In the genomic region with DNA sequence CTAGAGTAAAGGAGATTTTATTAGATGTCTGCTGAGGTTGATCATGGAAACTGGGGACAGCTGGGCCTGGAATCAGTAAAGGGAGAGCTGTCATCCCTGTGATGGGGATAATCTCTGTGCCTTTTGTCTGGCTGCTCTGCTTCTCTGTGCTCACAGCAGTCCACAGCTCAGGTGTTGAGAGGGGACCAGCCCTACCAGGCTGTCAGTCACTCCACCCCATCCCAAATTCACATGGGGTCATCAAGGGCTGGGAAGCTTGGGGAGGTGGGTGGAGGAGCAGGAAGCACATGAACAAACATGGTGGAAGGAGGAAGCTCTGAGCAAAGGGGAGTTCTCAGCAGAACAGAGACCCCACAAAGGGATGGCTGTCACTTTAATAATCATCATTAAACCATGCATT, we compare ENCODE assay signal across 19 cellular contexts. TPM values are rescaled to one million over a fixed set of nuclear protein-coding genes. Genes with fewer than 3 reads are reported as not detected.
A peak's percentile ranks its signal among the peaks of the same experiment; 100 is the strongest.
DNase-seq lines count a peak whose midpoint lies in the region; ATAC-seq and TF ChIP-seq lines count a peak whose summit lies in the region.
"Had no signal": no experiment of that assay in that cellular context is flagged by ENCODE, and none has a peak within 500 bp of the region (broad histone marks: within the 10 kb centered on the region; RNA-seq: fewer than 3 reads in every experiment).

No MANE protein-coding gene starts in this region.

- peak overlapping the region; percentile 97 for H2BK5ac ChIP-seq in mesendoderm (ENCODE audit: low read length)

- H3K79me2 ChIP-seq in mesendoderm (ENCODE audit: control insufficient read depth, insufficient read depth, low read length), result no peaks in the 10 kb centered on the region

- H3K4me1 ChIP-seq in BLaER1 (peaks cover 66% of the 10 kb centered on the region), Panc1 (ENCODE audit: control insufficient read depth, insufficient read depth, low read length) (no peaks in the 10 kb centered on the region), mesendoderm (ENCODE audit: control insufficient read depth, low read depth, low read length) (peaks cover 29% of the 10 kb centered on the region)
- H3K4me1 ChIP-seq: foreskin keratinocyte had no signal

- intact Hi-C loops in Panc1 (cut with micrococcal nuclease; ENCODE audit: unreplicated experiment), result no loop called here

- CTCF ChIA-PET in Panc1 (lab: Charles Lee), result no interaction called here

- H3K4me2 ChIP-seq in BLaER1, result peak overlapping the region; percentile 94
- H3K4me2 ChIP-seq in mesendoderm (ENCODE audit: low read length), result no peak overlapping the region

- H2AK5ac ChIP-seq in mesendoderm (ENCODE audit: low read length), result peak overlapping the region; percentile 70

- peak overlapping the region; percentile 31 for H2BK120ac ChIP-seq in mesendoderm (ENCODE audit: low read depth, low read length)

- no peak overlapping the region for H4K5ac ChIP-seq in mesendoderm (ENCODE audit: low read length)

- H3K9ac ChIP-seq in BLaER1 (no peak overlapping the region), mesendoderm (ENCODE audit: low read length) (peak overlapping the region; percentile 0)

- 0 out of 2 replicates have a peak, but pooled peaks have one; percentile 28 for ATAC-seq in Panc1
- ATAC-seq in GM21390 (IDR thresholded peaks at IDR 0.05; ENCODE audit: unreplicated experiment), result no peak
- no peak for ATAC-seq in HG03135 (IDR thresholded peaks at IDR 0.05; ENCODE audit: unreplicated experiment)
- ATAC-seq: foreskin keratinocyte, left colon had no signal

- TF ChIP-seq CTCF in Panc1 (IDR thresholded peaks at IDR 0.05), result no peak

- H3K23ac ChIP-seq in mesendoderm (ENCODE audit: low read length), result no peak overlapping the region

- DNase-seq in Panc1 (ENCODE audit: low read depth, low spot score), result no peak
- peak; percentile 86 for DNase-seq in mesendoderm
- DNase-seq in stimulated activated naive CD4-positive, alpha-beta T cell treated with Interleukin-2 at 50 U/mL for 16 hours (lab: John Stamatoyannopoulos, UW), result no peak
- DNase-seq: activated CD4-positive, alpha-beta memory T cell treated with anti-CD3 and anti-CD28 coated beads for 36 hours; activated naive CD4-positive, alpha-beta T cell treated with anti-CD3 and anti-CD28 coated beads, Interleukin-2, amount 10 ng/mL, durations not matched to agents 7 days and 5 days; activated T-cell treated with anti-CD3 and anti-CD28 coated beads, Interleukin-2, amount 50 U/mL, for 24 hours; CD4-positive, CD25-positive, alpha-beta regulatory T cell; cortex of kidney; foreskin keratinocyte; left colon; NCI-H1105 treated with DMSO at 0.1 percent for 48 hours; NCI-H524 treated with DMSO at 0.1 percent for 48 hours; Right ventricle myocardium superior; stimulated activated CD4-positive, alpha-beta T cell treated with anti-CD3 and anti-CD28 coated beads, Interleukin-12 subunit alpha, Interleukin-12 subunit beta, amount 100 ng/mL, for 4 hours; transverse colon had no signal

- no peak overlapping the region for H4K8ac ChIP-seq in mesendoderm (ENCODE audit: low read depth, low read length)

- peak overlapping the region; percentile 55 for H3K18ac ChIP-seq in mesendoderm (ENCODE audit: low read length)

- no peak overlapping the region; the same call in 1 of the 2 replicates for H3K4me3 ChIP-seq in BLaER1
- H3K4me3 ChIP-seq in Panc1 (ENCODE audit: low read depth in 2 of 2, low read length in 2 of 2), result no peak overlapping the region
- no peak overlapping the region for H3K4me3 ChIP-seq in mesendoderm (ENCODE audit: low read length)
- H3K4me3 ChIP-seq: transverse colon had no signal

- in situ Hi-C loops in Panc1 (cut with HindIII; ENCODE audit: low pct_unique_long_range_greater_than_20kb, low sequenced_read_pairs), result no loop called here

- H4K20me1 ChIP-seq in BLaER1, result no peaks in the 10 kb centered on the region

- H3K36me3 ChIP-seq in BLaER1 (no peaks in the 10 kb centered on the region), Panc1 (ENCODE audit: control insufficient read depth, insufficient read depth, low read length) (no peaks in the 10 kb centered on the region), mesendoderm (ENCODE audit: control insufficient read depth, insufficient read depth, low read length) (no peaks in the 10 kb centered on the region)
- H3K36me3 ChIP-seq: transverse colon had no signal

- no peak overlapping the region for H2BK15ac ChIP-seq in mesendoderm (replicated peaks; ENCODE audit: low read depth)

- H3K9me3 ChIP-seq in BLaER1 (no peaks in the 10 kb centered on the region), Panc1 (ENCODE audit: control insufficient read depth, insufficient read depth, low read depth, low read length) (no peaks in the 10 kb centered on the region)
- H3K9me3 ChIP-seq: transverse colon had no signal

- POLR2A ChIA-PET in Panc1 (lab: Charles Lee), result no interaction called here

- no peaks in the 10 kb centered on the region for H3K79me1 ChIP-seq in mesendoderm (ENCODE audit: low read length)

- H3K27me3 ChIP-seq in BLaER1 (no peaks in the 10 kb centered on the region), Panc1 (ENCODE audit: control insufficient read depth, insufficient read depth, low read length) (no peaks in the 10 kb centered on the region), mesendoderm (ENCODE audit: insufficient read depth, low read length, poor library complexity) (no peaks in the 10 kb centered on the region)
- H3K27me3 ChIP-seq: transverse colon had no signal

- BruUV-seq in Panc1 (replicated peaks; lab: Mats Ljungman, UMichigan), result no TSS peak

- H3K4ac ChIP-seq in mesendoderm (ENCODE audit: low read depth, low read length), result peak overlapping the region; percentile 85

- H3K27ac ChIP-seq in BLaER1 (peak overlapping the region; percentile 90), Panc1 (ENCODE audit: low read length) (0 out of 2 replicates have a peak overlapping the region, but pooled peaks have one; percentile 23), mesendoderm (ENCODE audit: low read depth, low read length) (peak overlapping the region; percentile 53)
- H3K27ac ChIP-seq: foreskin keratinocyte, transverse colon had no signal

- H3K56ac ChIP-seq in mesendoderm (ENCODE audit: low read length), result peak overlapping the region; percentile 86

RNA-seq across cellular contexts. Expression of gene LRRFIP1, which starts 13.7 kb away (rescaled TPM):
- total RNA-seq in Panc1 (2021; ENCODE audit: unreplicated experiment), result 121 TPM
- polyA plus RNA-seq in Panc1 (2012; ENCODE audit: insufficient read length), result 61.9 TPM
- polyA plus RNA-seq in mesendoderm (2013, experiment 1 of 2), result 86.5 TPM
- 91.0 TPM for polyA plus RNA-seq in mesendoderm (2013, experiment 2 of 2)

RNA-seq across cellular contexts. Expression of gene RAB17, which starts 23.1 kb away (rescaled TPM):
- 23.6 TPM for total RNA-seq in Panc1 (2021; ENCODE audit: unreplicated experiment)
- polyA plus RNA-seq in Panc1 (2012; ENCODE audit: insufficient read length), result 8.5 TPM
- polyA plus RNA-seq in mesendoderm (2013, experiment 1 of 2), result 111 TPM
- polyA plus RNA-seq in mesendoderm (2013, experiment 2 of 2), result 108 TPM
- total RNA-seq: activated CD4-positive, alpha-beta memory T cell treated with anti-CD3 and anti-CD28 coated beads for 36 hours; CD4-positive, CD25-positive, alpha-beta regulatory T cell; T-helper 1 cell treated with Interleukin-12 subunit alpha and Interleukin-12 subunit beta and Interleukin-4 antibody, amounts not matched to agents 30 ng/mL and 1 ng/mL, for 36 hours had no signal
- polyA plus RNA-seq: CD4-positive, CD25-positive, alpha-beta regulatory T cell had no signal

RNA-seq across cellular contexts. Expression of gene PRLH, which starts 47.3 kb away (rescaled TPM):
- not detected for total RNA-seq in Panc1 (2021; ENCODE audit: unreplicated experiment)
- not detected for polyA plus RNA-seq in Panc1 (2012; ENCODE audit: insufficient read length)
- polyA plus RNA-seq in mesendoderm (2013, experiment 1 of 2), result not detected
- polyA plus RNA-seq in mesendoderm (2013, experiment 2 of 2), result not detected
- total RNA-seq: activated CD4-positive, alpha-beta memory T cell treated with anti-CD3 and anti-CD28 coated beads for 36 hours; CD4-positive, CD25-positive, alpha-beta regulatory T cell; foreskin keratinocyte; left colon; Right ventricle myocardium superior; T-helper 1 cell treated with Interleukin-12 subunit alpha and Interleukin-12 subunit beta and Interleukin-4 antibody, amounts not matched to agents 30 ng/mL and 1 ng/mL, for 36 hours; transverse colon had no signal
- polyA plus RNA-seq: CD4-positive, CD25-positive, alpha-beta regulatory T cell; foreskin keratinocyte had no signal

Comparison
In these comparisons a context has a peak if more than half of its experiments do, and no peak if none do; other contexts are left out.
1. H3K27ac ChIP-seq: peak in every context shown above with its lines; median percentile 90 in BLaER1; 53 in mesendoderm; 23 in Panc1.